ENCODE assay signal across 16 cellular contexts in the genomic region with DNA sequence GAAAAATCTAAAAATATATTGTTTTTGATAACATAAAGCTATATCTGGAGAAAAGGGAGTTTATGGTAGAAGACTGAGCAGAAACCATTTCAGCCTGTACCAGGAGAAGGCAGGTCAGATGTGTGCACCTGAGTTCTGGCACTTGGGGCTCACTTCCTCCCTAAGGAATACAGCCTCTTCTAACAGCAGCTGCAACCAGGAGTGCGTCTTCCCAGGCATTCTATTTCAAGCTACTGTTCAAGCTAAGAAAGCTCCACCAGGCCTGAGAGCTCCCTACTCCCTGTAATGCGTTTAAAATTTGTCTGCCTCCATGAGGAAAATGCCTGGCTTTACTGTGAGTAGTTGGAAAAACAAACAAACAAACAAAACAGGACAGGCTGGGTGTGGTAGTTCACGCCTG.
A peak's percentile ranks its signal among the peaks of the same experiment; 100 is the strongest.
DNase-seq lines count a peak whose midpoint lies in the region; ATAC-seq and TF ChIP-seq lines count a peak whose summit lies in the region.
"Had no signal": no experiment of that assay in that cellular context is flagged by ENCODE, and none has a peak within 500 bp of the region (broad histone marks: within the 10 kb centered on the region; RNA-seq: fewer than 3 reads in every experiment).

No MANE protein-coding gene starts in this region.

- no TSS peak for BruUV-seq in Calu3 (replicated peaks; lab: Mats Ljungman, UMichigan)

- peak overlapping the region; percentile 13 for H3K27ac Mint-ChIP-seq in Calu3 (ENCODE audit: unreplicated experiment)
- H3K27ac Mint-ChIP-seq in activated naive CD8-positive, alpha-beta T cell treated with anti-CD3 and anti-CD28 coated beads, Interleukin-2, amount 10 ng/mL, durations not matched to agents 7 days and 5 days = peak overlapping the region; percentile 99
- peak overlapping the region in 4 of 6 donors; percentile 32 to 79 (median 48) for H3K27ac Mint-ChIP-seq in naive B cell

- 74% methylated on average over 3 of the region's 3 CpGs for WGBS in tibial nerve, 2 donors

- H3K27ac ChIP-seq in BLaER1 (no peak overlapping the region), tibial nerve (no peak overlapping the region)
- H3K27ac ChIP-seq: foreskin keratinocyte, PC-9 had no signal

- TF ChIP-seq EP300 in tibial nerve (IDR thresholded peaks at IDR 0.05) = no peak

- H3K4me1 Mint-ChIP-seq in Calu3 (ENCODE audit: low read depth, unreplicated experiment) (peaks cover 49% of the 10 kb centered on the region), naive B cell (peaks cover 55 to 79% (median 79%) of the 10 kb centered on the region in 3 donors)
- H3K4me1 Mint-ChIP-seq in activated naive CD8-positive, alpha-beta T cell treated with anti-CD3 and anti-CD28 coated beads, Interleukin-2, amount 10 ng/mL, durations not matched to agents 7 days and 5 days = peaks cover 82% of the 10 kb centered on the region

- ATAC-seq in activated naive CD8-positive, alpha-beta T cell treated with anti-CD3 and anti-CD28 coated beads, Interleukin-2, amount 10 ng/mL, durations not matched to agents 7 days and 5 days (ENCODE audit: low read depth) = no peak
- no peak for ATAC-seq in naive B cell (ENCODE audit: low read depth in 2 of 2)
- ATAC-seq: sciatic nerve had no signal

- CTCF ChIA-PET in Calu3 (lab: Charles Lee) = no interaction called here
- CTCF ChIA-PET in GM10248 (lab: Yijun Ruan, JAX) = interaction anchor here (1.2 to 2.8 kb wide), 4 partner anchors 11 to 195 kb away, joined by 5 to 9 read pairs (median 6); no protein-coding TSS in a partner anchor

- no peak overlapping the region for H3K4me3 ChIP-seq in BLaER1
- H3K4me3 ChIP-seq in tibial nerve = no peak overlapping the region
- H3K4me3 ChIP-seq: adrenal gland, mucosa of descending colon, PC-9 had no signal

- H3K27me3 ChIP-seq in BLaER1 (no peaks in the 10 kb centered on the region), tibial nerve (no peaks in the 10 kb centered on the region)
- H3K27me3 ChIP-seq: adrenal gland, BE2C, foreskin keratinocyte had no signal

- H3K27me3 Mint-ChIP-seq in Calu3 (ENCODE audit: unreplicated experiment) (no peaks in the 10 kb centered on the region), naive B cell (no peaks in the 10 kb centered on the region)
- H3K27me3 Mint-ChIP-seq in activated naive CD8-positive, alpha-beta T cell treated with anti-CD3 and anti-CD28 coated beads, Interleukin-2, amount 10 ng/mL, durations not matched to agents 7 days and 5 days = no peaks in the 10 kb centered on the region

- peaks cover 70% of the 10 kb centered on the region for H3K4me1 ChIP-seq in BLaER1
- peaks cover 0 to 65% (median 35%) of the 10 kb centered on the region in 4 donors for H3K4me1 ChIP-seq in tibial nerve

- peak overlapping the region; percentile 77 for H3K4me2 ChIP-seq in BLaER1
- H3K4me2 ChIP-seq: PC-9 had no signal

- no peak for DNase-seq in Calu3
- DNase-seq in activated naive CD8-positive, alpha-beta T cell treated with anti-CD3 and anti-CD28 coated beads, Interleukin-2, amount 10 ng/mL, durations not matched to agents 7 days and 5 days = no peak
- no peak for DNase-seq in naive B cell
- no peak for DNase-seq in HuH-7 (ENCODE audit: low spot score)
- DNase-seq in GM10248 (ENCODE audit: extremely low spot score) = no peak
- no peak for DNase-seq in DMS153 treated with DMSO at 0.1 percent for 48 hours (lab: John Stamatoyannopoulos, UW; ENCODE audit: unreplicated experiment)
- DNase-seq in tibial nerve (ENCODE audit: low spot score in 2 of 2) = no peak
- DNase-seq: BE2C, islet precursor cell, mucosa of descending colon, NCI-H345, PC-9 had no signal

- intact Hi-C loops in Calu3 (cut with micrococcal nuclease; ENCODE audit: unreplicated experiment) = no loop called here

- POLR2A ChIA-PET in activated naive CD8-positive, alpha-beta T cell treated with anti-CD3 and anti-CD28 coated beads, Interleukin-2, amount 10 ng/mL, durations not matched to agents 7 days and 5 days (lab: Charles Lee) = interaction anchor here (1.1 kb wide), 1 partner anchor 194 kb away, joined by 7 read pairs; a partner anchor contains a TSS
- POLR2A ChIA-PET in GM10248 (lab: Yijun Ruan, JAX) = interaction anchor here (0.6 kb wide), 1 partner anchor 40 kb away, joined by 6 read pairs; no protein-coding TSS in a partner anchor

- peaks cover 84% of the 10 kb centered on the region for H3K36me3 Mint-ChIP-seq in Calu3 (ENCODE audit: insufficient read depth, unreplicated experiment)
- peaks cover 38% of the 10 kb centered on the region for H3K36me3 Mint-ChIP-seq in activated naive CD8-positive, alpha-beta T cell treated with anti-CD3 and anti-CD28 coated beads, Interleukin-2, amount 10 ng/mL, durations not matched to agents 7 days and 5 days
- no peaks in the 10 kb centered on the region for H3K36me3 Mint-ChIP-seq in naive B cell

- H3K9ac ChIP-seq in BLaER1 = peak overlapping the region; percentile 41

- H4K20me1 ChIP-seq in BLaER1 = peaks cover 100% of the 10 kb centered on the region

- H3K4me3 Mint-ChIP-seq in Calu3 (ENCODE audit: low read depth, unreplicated experiment) (no peak overlapping the region), naive B cell (no peak overlapping the region)
- peak overlapping the region; percentile 76 for H3K4me3 Mint-ChIP-seq in activated naive CD8-positive, alpha-beta T cell treated with anti-CD3 and anti-CD28 coated beads, Interleukin-2, amount 10 ng/mL, durations not matched to agents 7 days and 5 days

- TF ChIP-seq CTCF in Calu3 (IDR thresholded peaks at IDR 0.05; ENCODE audit: unreplicated experiment) = no peak
- no peak for TF ChIP-seq CTCF in GM10248 (IDR thresholded peaks at IDR 0.05; ENCODE audit: control extremely low read depth, extremely low read depth, low read depth, missing control alignments)
- no peak for TF ChIP-seq CTCF in tibial nerve (IDR thresholded peaks at IDR 0.05)

- H3K9me3 ChIP-seq in BLaER1 (no peaks in the 10 kb centered on the region), tibial nerve (no peaks in the 10 kb centered on the region)
- H3K9me3 ChIP-seq: adrenal gland, BE2C, mucosa of descending colon had no signal

- H3K9me3 Mint-ChIP-seq in Calu3 (ENCODE audit: low read depth, unreplicated experiment) = no peaks in the 10 kb centered on the region
- H3K9me3 Mint-ChIP-seq in activated naive CD8-positive, alpha-beta T cell treated with anti-CD3 and anti-CD28 coated beads, Interleukin-2, amount 10 ng/mL, durations not matched to agents 7 days and 5 days = no peaks in the 10 kb centered on the region
- H3K9me3 Mint-ChIP-seq in naive B cell = no peaks in the 10 kb centered on the region

- no peak for TF ChIP-seq POLR2A in tibial nerve (IDR thresholded peaks at IDR 0.05)

- H3K36me3 ChIP-seq in BLaER1 (peaks cover 92% of the 10 kb centered on the region), tibial nerve (peaks cover 0 to 27% (median 0%) of the 10 kb centered on the region in 3 donors)

Comparison
In these comparisons a context has a peak if more than half of its experiments do, and no peak if none do; other contexts are left out.
1. H3K27ac Mint-ChIP-seq: peak in every context shown above with its lines; median percentile 99 in activated naive CD8-positive, alpha-beta T cell treated with anti-CD3 and anti-CD28 coated beads, Interleukin-2, amount 10 ng/mL, durations not matched to agents 7 days and 5 days; 48 in naive B cell; 13 in Calu3.